In the genomic region with DNA sequence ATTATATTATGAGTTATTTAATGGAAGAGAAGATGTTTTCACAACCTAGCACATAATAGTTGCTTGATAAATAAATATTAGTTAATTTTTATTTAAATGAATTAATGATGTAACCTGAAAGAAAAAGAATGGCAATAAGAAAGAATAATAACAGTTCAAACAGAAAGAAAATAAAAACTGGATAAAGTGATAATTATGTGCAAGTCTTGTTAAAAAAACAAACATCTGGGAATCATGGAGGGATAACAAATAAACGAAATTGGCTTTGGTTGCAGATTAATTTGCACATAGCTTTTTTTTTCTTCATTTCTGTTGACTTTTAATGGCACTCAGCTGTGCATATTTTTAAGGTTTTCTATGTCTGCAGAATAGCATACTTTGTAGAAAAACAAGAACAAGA, we compare ENCODE assay signal across 28 cellular contexts. TPM values are rescaled to one million over a fixed set of nuclear protein-coding genes. Genes with fewer than 3 reads are reported as not detected.
"Had no signal": no experiment of that assay in that cellular context is flagged by ENCODE, and none has a peak within 500 bp of the region (broad histone marks: within the 10 kb centered on the region; RNA-seq: fewer than 3 reads in every experiment).

No MANE protein-coding gene starts in this region.

- H3K4me1 Mint-ChIP-seq: endodermal cell had no signal

- H3K36me3 ChIP-seq: colonic mucosa, esophagus muscularis mucosa, esophagus squamous epithelium, gastrocnemius medialis, gastroesophageal sphincter, heart left ventricle had no signal

- H3K27ac ChIP-seq: colonic mucosa, coronary artery, dorsolateral prefrontal cortex, epithelial cell of prostate, esophagus muscularis mucosa, esophagus squamous epithelium, foreskin keratinocyte, gastrocnemius medialis, gastroesophageal sphincter, heart left ventricle had no signal

- ATAC-seq: effector memory CD8-positive, alpha-beta T cell; esophagus mucosa; foreskin keratinocyte; gastrocnemius medialis; gastroesophageal sphincter; heart left ventricle had no signal

- H3K4me1 ChIP-seq: colonic mucosa, esophagus squamous epithelium, foreskin keratinocyte, gastrocnemius medialis, gastroesophageal sphincter had no signal

- H3K9me3 Mint-ChIP-seq: dendritic cell treated with granulocyte-macrophage colony-stimulating factor and Interleukin-4, amounts not matched to agents 40 ng/mL and 50 ng/mL, for 4 days; effector memory CD8-positive, alpha-beta T cell; endodermal cell had no signal

- H3K4me3 ChIP-seq: colonic mucosa, coronary artery, dorsolateral prefrontal cortex, esophagus muscularis mucosa, esophagus squamous epithelium, gastrocnemius medialis, gastroesophageal sphincter, heart left ventricle had no signal

- H3K4me3 Mint-ChIP-seq: dendritic cell treated with granulocyte-macrophage colony-stimulating factor and Interleukin-4, amounts not matched to agents 40 ng/mL and 50 ng/mL, for 4 days; effector memory CD8-positive, alpha-beta T cell; endodermal cell had no signal

- H3K27ac Mint-ChIP-seq: dendritic cell treated with granulocyte-macrophage colony-stimulating factor and Interleukin-4, amounts not matched to agents 40 ng/mL and 50 ng/mL, for 4 days; effector memory CD8-positive, alpha-beta T cell; endodermal cell had no signal

- H3K27me3 ChIP-seq: colonic mucosa, dorsolateral prefrontal cortex, esophagus muscularis mucosa, esophagus squamous epithelium, foreskin keratinocyte, gastrocnemius medialis, gastroesophageal sphincter, heart left ventricle had no signal

- H3K27me3 Mint-ChIP-seq: effector memory CD8-positive, alpha-beta T cell had no signal

- DNase-seq: colonic mucosa; cortex of kidney; dermis blood vessel endothelial cell; dorsolateral prefrontal cortex; effector CD4-positive, alpha-beta T cell; effector CD8-positive, alpha-beta T cell; effector memory CD4-positive, alpha-beta T cell; effector memory CD8-positive, alpha-beta T cell; endodermal cell; erythroblast; esophagus squamous epithelium; foreskin fibroblast; foreskin keratinocyte; foreskin melanocyte; gastrocnemius medialis; glutamatergic neuron; head of caudate nucleus; heart left ventricle had no signal

- H3K9me3 ChIP-seq: colonic mucosa, esophagus muscularis mucosa, esophagus squamous epithelium, gastrocnemius medialis, gastroesophageal sphincter, heart left ventricle had no signal

RNA-seq across cellular contexts. Expression of gene ABCD2, which starts 23.4 kb away (rescaled TPM):
- total RNA-seq: dermis blood vessel endothelial cell, dermis microvascular lymphatic vessel endothelial cell, endodermal cell, endothelial cell of umbilical vein, epithelial cell of proximal tubule, glomerular endothelial cell had no signal
- polyA plus RNA-seq: endothelial cell of umbilical vein had no signal
